8 cellular contexts compared by ENCODE assay signal in the genomic region with DNA sequence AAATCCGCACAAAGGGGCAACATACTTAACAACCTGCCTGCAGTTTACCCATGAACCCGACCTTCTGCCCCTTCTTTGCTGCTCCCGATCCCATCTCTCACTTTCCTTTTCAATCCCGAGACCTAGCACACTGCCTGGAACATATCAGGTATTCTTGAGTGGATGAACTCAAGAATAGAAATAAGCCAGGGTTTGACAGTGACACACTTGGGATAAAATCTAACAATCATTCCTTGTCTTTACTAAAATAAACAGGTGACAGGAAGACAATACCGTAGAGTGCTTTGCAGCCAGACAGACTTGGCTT. TPM values are rescaled to one million over a fixed set of nuclear protein-coding genes. Genes with fewer than 3 reads are reported as not detected.
DNase-seq lines count a peak whose midpoint lies in the region; ATAC-seq, FAIRE-seq and TF ChIP-seq lines count a peak whose summit lies in the region.

No MANE protein-coding gene starts in this region.

- H3K27me3 Mint-ChIP-seq in Caco-2 (ENCODE audit: insufficient read depth, unreplicated experiment) = no peaks in the 10 kb centered on the region

- H3K36me3 ChIP-seq in Caco-2 (ENCODE audit: control insufficient read depth, insufficient read depth, low read length) = no peaks in the 10 kb centered on the region; the same call in 1 of the 2 replicates
- H3K36me3 ChIP-seq in PC-3 (ENCODE audit: low read depth, low read length) = peaks cover 20% of the 10 kb centered on the region
- peaks cover 0 to 5% (median 0%) of the 10 kb centered on the region in 3 donors for H3K36me3 ChIP-seq in pancreas

- H3K36me3 Mint-ChIP-seq in Caco-2 (ENCODE audit: insufficient read depth, unreplicated experiment) = peaks cover 48% of the 10 kb centered on the region

- peak overlapping the region; percentile 100 for H3K27ac Mint-ChIP-seq in Caco-2 (ENCODE audit: unreplicated experiment)

- H3K4me3 Mint-ChIP-seq in Caco-2 (ENCODE audit: unreplicated experiment) = peak overlapping the region; percentile 95

- no peak for FAIRE-seq in pancreas (lab: Jason Lieb, UNC)

- DNase-seq in Caco-2 (no peak), PC-3 (no peak), epithelial cell of prostate (ENCODE audit: low read depth, low spot score) (no peak), pancreas (no peak), NCI-H2081 (lab: John Stamatoyannopoulos, UW) (no peak)

- H3K4me3 ChIP-seq in Caco-2 (ENCODE audit: low read depth, low read length) = peak overlapping the region; percentile 84
- H3K4me3 ChIP-seq in PC-3 (ENCODE audit: low read length) = peak overlapping the region; percentile 88
- peak overlapping the region; percentile 72 to 93 (median 87) for H3K4me3 ChIP-seq in pancreas

- H3K4me1 ChIP-seq in Caco-2 (peaks cover 6% of the 10 kb centered on the region; the same call in 1 of the 2 replicates), PC-3 (ENCODE audit: insufficient read depth, low read length) (peaks cover 11% of the 10 kb centered on the region), pancreas (peaks cover 4 to 17% (median 12%) of the 10 kb centered on the region in 3 donors)

- H3K9me3 ChIP-seq in Caco-2 (no peaks in the 10 kb centered on the region), PC-3 (ENCODE audit: low read length) (no peaks in the 10 kb centered on the region), pancreas (no peaks in the 10 kb centered on the region)

- 2 to 7% methylated on average over 5 of the region's 5 CpGs for WGBS in pancreas, 2 donors

- peak overlapping the region; percentile 97 for H3K9ac ChIP-seq in PC-3 (ENCODE audit: low read length)

- no peak for TF ChIP-seq CTCF in Caco-2 (IDR thresholded peaks at IDR 0.05; ENCODE audit: insufficient read depth in 1 of 2, low read depth in 1 of 2, low read length in 1 of 2, severe bottlenecking in 1 of 2, unreplicated experiment in 1 of 2)
- TF ChIP-seq CTCF in PC-3 (conservative IDR thresholded peaks at IDR 0.05; ENCODE audit: low read depth, low read length) = no peak
- TF ChIP-seq CTCF in pancreas (IDR thresholded peaks at IDR 0.05) = no peak

- BruUV-seq in Caco-2 (replicated peaks; lab: Mats Ljungman, UMichigan) = no TSS peak
- BruUV-seq in PC-3 (replicated peaks; lab: Mats Ljungman, UMichigan) = TSS peak; percentile 48

- no peaks in the 10 kb centered on the region for H3F3A ChIP-seq in PC-3 (ENCODE audit: low read length, unreplicated experiment)

- H3K79me2 ChIP-seq in PC-3 (ENCODE audit: low read length) = peaks cover 80% of the 10 kb centered on the region

- H3K27ac ChIP-seq in PC-3 (ENCODE audit: low read length) = no peak overlapping the region
- H3K27ac ChIP-seq in epithelial cell of prostate = peak overlapping the region; percentile 92
- peak overlapping the region in 1 of 4 donors; percentile 99 for H3K27ac ChIP-seq in pancreas

- H2AFZ ChIP-seq in PC-3 (ENCODE audit: low read length) = 0 out of 2 replicates have a peak overlapping the region, but pooled peaks have one; percentile 96

- intact Hi-C loops in Caco-2 (cut with micrococcal nuclease; ENCODE audit: unreplicated experiment) = loop anchor here (2.0 to 10.0 kb wide), 3 partner anchors 45 to 301 kb away; a partner anchor contains a TSS
- intact Hi-C loops in PC-3 (cut with micrococcal nuclease) = loop anchor here (5.0 kb wide), 1 partner anchor 176 kb away; no protein-coding TSS in a partner anchor
- intact Hi-C loops in pancreas (cut with DNase I) = no loop called here

- H3K4me2 ChIP-seq in PC-3 (ENCODE audit: low read length) = peak overlapping the region; percentile 88

- POLR2A ChIA-PET in Caco-2 (lab: Charles Lee) (no interaction called here), PC-3 (lab: Charles Lee; ENCODE audit: unreplicated experiment) (no interaction called here)

- CTCF ChIA-PET in Caco-2 (lab: Charles Lee) = interaction anchor here (1.5 to 2.3 kb wide), 2 partner anchors 152 to 178 kb away, joined by 5 to 11 read pairs; no protein-coding TSS in a partner anchor
- CTCF ChIA-PET in PC-3 (lab: Charles Lee) = interaction anchor here (0.7 kb wide), 1 partner anchor 178 kb away, joined by 3 read pairs; no protein-coding TSS in a partner anchor

- H4K20me1 ChIP-seq in PC-3 (ENCODE audit: low read length) = peaks cover 29% of the 10 kb centered on the region

- ATAC-seq in PC-3 (no peak), pancreas (no peak), GM19455 (IDR thresholded peaks at IDR 0.05; ENCODE audit: unreplicated experiment) (no peak), HG02973 (IDR thresholded peaks at IDR 0.05; ENCODE audit: unreplicated experiment) (no peak), GM21619 (IDR thresholded peaks at IDR 0.05; ENCODE audit: unreplicated experiment) (no peak)

- H3K27me3 ChIP-seq in Caco-2 (replicated peaks; ENCODE audit: control insufficient read depth, insufficient read depth, low read length) (no peaks in the 10 kb centered on the region), PC-3 (ENCODE audit: low read length) (no peaks in the 10 kb centered on the region), pancreas (no peaks in the 10 kb centered on the region)

- H3K9me2 ChIP-seq in PC-3 (replicated peaks; ENCODE audit: low read length) = no peaks in the 10 kb centered on the region

- no peaks in the 10 kb centered on the region for H3K9me3 Mint-ChIP-seq in Caco-2 (ENCODE audit: unreplicated experiment)

- H3K4me1 Mint-ChIP-seq in Caco-2 (ENCODE audit: low read depth, unreplicated experiment) = peaks cover 23% of the 10 kb centered on the region

RNA-seq across cellular contexts. Expression of a gene that starts 1.0 kb away (rescaled TPM):
- 102 and 108 TPM in 2 replicates for total RNA-seq in Caco-2 (2022)
- total RNA-seq in PC-3 (2014; rRNA removed) = 92.6 and 95.7 TPM in 2 replicates
- 10 to 100 TPM; 14.2 to 24.1 (median 21.8) TPM for total RNA-seq in pancreas
- polyA plus RNA-seq in pancreas = 10 to 100 TPM; 24.7 to 37.9 TPM

RNA-seq across cellular contexts. Expression of a gene that starts 1.7 kb away (rescaled TPM):
- total RNA-seq in Caco-2 (2022) (41.7 and 44.6 TPM in 2 replicates), PC-3 (2014; rRNA removed) (70.9 and 77.1 TPM in 2 replicates), pancreas (1 to 10 TPM in 1 of 6 donors, under 1 TPM in 3, not detected in 2; 0.32 to 1.3 (median 0.67) TPM)
- under 1 TPM; 0.28 to 0.84 TPM for polyA plus RNA-seq in pancreas

RNA-seq across cellular contexts. Expression of a gene that starts 30.5 kb away (rescaled TPM):
- total RNA-seq in Caco-2 (2022) (30.7 and 36.1 TPM in 2 replicates), PC-3 (2014; rRNA removed) (22.2 and 25.0 TPM in 2 replicates), pancreas (10 to 100 TPM; 13.3 to 19.9 (median 18.8) TPM)
- 10 to 100 TPM; 22.2 to 23.1 TPM for polyA plus RNA-seq in pancreas

RNA-seq across cellular contexts. Expression of a gene that starts 45.7 kb away (rescaled TPM):
- total RNA-seq in Caco-2 (2022) (42.6 and 42.7 TPM in 2 replicates), PC-3 (2014; rRNA removed) (49.4 and 55.1 TPM in 2 replicates), pancreas (10 to 100 TPM; 10.4 to 19.1 (median 13.5) TPM)
- 10 to 100 TPM; 27.2 to 32.0 TPM for polyA plus RNA-seq in pancreas

RNA-seq across cellular contexts. Expression of a gene that starts 46.2 kb away (rescaled TPM):
- not detected in 2 replicates for total RNA-seq in Caco-2 (2022)
- 0.47 TPM in 1 of 2 replicates, not detected in the other for total RNA-seq in PC-3 (2014; rRNA removed)
- total RNA-seq in pancreas = 1 to 10 TPM; 3.5 to 7.7 (median 6.4) TPM
- polyA plus RNA-seq in pancreas = 10 to 100 TPM; 44.7 to 47.3 TPM

Comparison
In these comparisons a context has a peak if more than half of its experiments do, and no peak if none do; other contexts are left out.
1. RNA of a gene that starts 1.7 kb away (total RNA-seq): 70.9 to 77.1 TPM in PC-3 and 41.7 to 44.6 TPM in Caco-2; 0.32 to 1.3 TPM in pancreas; every median in the first group is over 10 times any median in the second.
2. intact Hi-C loops: an anchor here in Caco-2 (2.0 to 10.0 kb wide) and PC-3 (5.0 kb wide); none called in pancreas.
3. Peak in every context shown above with its lines, with median percentiles within 50 percentile points of each other: H3K4me3 ChIP-seq.